Comparison of ENCODE assay signal across 35 cellular contexts in the genomic region with DNA sequence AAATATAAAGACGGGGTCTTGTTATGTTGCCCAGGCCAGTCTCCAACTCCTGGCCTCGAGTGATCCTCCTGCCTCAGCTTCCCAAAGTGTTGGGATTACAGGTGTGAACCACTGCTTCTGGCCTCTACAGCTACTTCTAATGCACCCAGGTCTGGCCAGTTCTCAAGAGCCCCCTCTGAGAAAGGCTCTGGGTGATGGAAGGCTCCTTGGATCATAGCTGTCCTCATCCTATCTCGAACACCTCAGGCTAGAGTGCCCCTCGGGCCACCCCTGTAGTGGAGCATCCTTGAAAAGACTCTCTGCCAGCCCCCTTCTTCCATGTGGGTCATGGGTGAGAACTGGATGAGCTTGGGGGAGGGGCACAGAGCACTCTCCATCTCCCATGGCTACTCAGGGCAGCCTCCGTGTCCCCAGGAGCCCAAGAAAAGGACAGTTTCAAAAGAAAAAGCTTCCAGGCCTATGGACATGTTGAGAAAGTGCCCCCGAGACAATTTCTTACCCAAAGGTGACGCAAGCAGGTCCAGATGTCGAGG. TPM values are rescaled to one million over a fixed set of nuclear protein-coding genes. Genes with fewer than 3 reads are reported as not detected.
"Had no signal": no experiment of that assay in that cellular context is flagged by ENCODE, and none has a peak within 500 bp of the region (broad histone marks: within the 10 kb centered on the region; RNA-seq: fewer than 3 reads in every experiment).

No MANE protein-coding gene starts in this region.

- H3K36me3 Mint-ChIP-seq: activated naive CD4-positive, alpha-beta T cell treated with anti-CD3 and anti-CD28 coated beads, Interleukin-2, amount 50 U/mL, for 24 hours; stimulated activated naive B cell treated with anti-CD40 and anti-IgM and Interleukin-4, amounts not matched to agents 10 μg/mL and 1 μg/mL and 100 μg/mL, for 72 hours had no signal

- ATAC-seq: activated naive CD8-positive, alpha-beta T cell treated with anti-CD3 and anti-CD28 coated beads, Interleukin-2, amount 50 U/mL, for 24 hours; stimulated activated naive B cell treated with anti-CD40 and anti-IgM and Interleukin-4, amounts not matched to agents 10 μg/mL and 1 μg/mL and 100 μg/mL, for 72 hours had no signal

- H3K27me3 ChIP-seq: breast epithelium, hepatocyte, ovary, sigmoid colon, uterus had no signal

- H3K9me3 ChIP-seq: breast epithelium, esophagus squamous epithelium, ovary, sigmoid colon, stomach, uterus had no signal

- H3K27ac ChIP-seq: breast epithelium, epithelial cell of prostate, esophagus squamous epithelium, hepatocyte, ovary, sigmoid colon, stomach, uterus, VCaP had no signal

- H3K27me3 Mint-ChIP-seq: activated naive CD4-positive, alpha-beta T cell treated with anti-CD3 and anti-CD28 coated beads, Interleukin-2, amount 50 U/mL, for 24 hours; central memory CD8-positive, alpha-beta T cell had no signal

- H3K4me3 Mint-ChIP-seq: activated naive CD4-positive, alpha-beta T cell treated with anti-CD3 and anti-CD28 coated beads, Interleukin-2, amount 50 U/mL, for 24 hours; activated naive CD8-positive, alpha-beta T cell treated with anti-CD3 and anti-CD28 coated beads, Interleukin-2, amount 50 U/mL, for 24 hours; central memory CD8-positive, alpha-beta T cell; stimulated activated naive B cell treated with anti-CD40 and anti-IgM and Interleukin-4, amounts not matched to agents 10 μg/mL and 1 μg/mL and 100 μg/mL, for 72 hours; T-helper 1 cell treated with Interleukin-12 subunit alpha and Interleukin-12 subunit beta and Interleukin-4 antibody, amounts not matched to agents 30 μg/mL and 1 μg/mL, for 36 hours had no signal

- H3K36me3 ChIP-seq: breast epithelium, esophagus squamous epithelium, ovary, sigmoid colon, stomach, uterus had no signal

- H3K4me1 ChIP-seq: breast epithelium, uterus had no signal

- H3K4me3 ChIP-seq: breast epithelium, esophagus squamous epithelium, hepatocyte, ovary, sigmoid colon, smooth muscle cell, stomach, uterus had no signal

- H3K27ac Mint-ChIP-seq: activated naive CD4-positive, alpha-beta T cell treated with anti-CD3 and anti-CD28 coated beads, Interleukin-2, amount 50 U/mL, for 24 hours; activated naive CD8-positive, alpha-beta T cell treated with anti-CD3 and anti-CD28 coated beads, Interleukin-2, amount 50 U/mL, for 24 hours; nephron; progenitor cell of endocrine pancreas; stimulated activated naive B cell treated with anti-CD40 and anti-IgM and Interleukin-4, amounts not matched to agents 10 μg/mL and 1 μg/mL and 100 μg/mL, for 72 hours; T-helper 1 cell treated with Interleukin-12 subunit alpha and Interleukin-12 subunit beta and Interleukin-4 antibody, amounts not matched to agents 30 μg/mL and 1 μg/mL, for 36 hours had no signal

- H3K4me1 Mint-ChIP-seq: activated naive CD8-positive, alpha-beta T cell treated with anti-CD3 and anti-CD28 coated beads, Interleukin-2, amount 50 U/mL, for 24 hours; central memory CD8-positive, alpha-beta T cell had no signal

- DNase-seq: activated CD4-positive, alpha-beta T cell treated with anti-CD3 and anti-CD28 coated beads for 4 hours; activated CD4-positive, alpha-beta T cell treated with anti-CD3 and anti-CD28 coated beads, Interleukin-2, amount 50 U/mL, for 48 hours; activated CD8-positive, alpha-beta memory T cell treated with anti-CD3 and anti-CD28 coated beads for 24 hours; activated gamma-delta T cell treated with Interleukin-2 at 50 U/mL for 16 hours; activated naive CD8-positive, alpha-beta T cell treated with anti-CD3 and anti-CD28 coated beads, Interleukin-2, amount 50 U/mL, for 24 hours; amygdala; dermis blood vessel endothelial cell; effector CD4-positive, alpha-beta T cell; esophagus squamous epithelium; foreskin melanocyte; islet precursor cell; ovary; retina; sigmoid colon; stimulated activated CD4-positive, alpha-beta T cell treated with anti-CD3 and anti-CD28 coated beads, Interleukin-1b, Interleukin-23, amount 100 ng/mL, for 48 hours; stimulated activated CD4-positive, alpha-beta T cell treated with anti-CD3 and anti-CD28 coated beads, Interleukin-4, amount 100 ng/mL, for 4 hours; stimulated activated CD8-positive, alpha-beta memory T cell treated with anti-CD3 and anti-CD28 coated beads, Interleukin-4, amount 100 ng/mL, for 48 hours; stimulated activated naive B cell treated with anti-CD40 and anti-IgM and Interleukin-4, amounts not matched to agents 10 μg/mL and 1 μg/mL and 100 μg/mL, for 72 hours; stomach; SW 1271; T-helper 9 cell; trophoblast cell; uterus had no signal

- H3K9me3 Mint-ChIP-seq: activated naive CD4-positive, alpha-beta T cell treated with anti-CD3 and anti-CD28 coated beads, Interleukin-2, amount 50 U/mL, for 24 hours; activated naive CD8-positive, alpha-beta T cell treated with anti-CD3 and anti-CD28 coated beads, Interleukin-2, amount 50 U/mL, for 24 hours; central memory CD8-positive, alpha-beta T cell; nephron; stimulated activated naive B cell treated with anti-CD40 and anti-IgM and Interleukin-4, amounts not matched to agents 10 μg/mL and 1 μg/mL and 100 μg/mL, for 72 hours; T-helper 1 cell treated with Interleukin-12 subunit alpha and Interleukin-12 subunit beta and Interleukin-4 antibody, amounts not matched to agents 30 μg/mL and 1 μg/mL, for 36 hours had no signal

RNA-seq across cellular contexts. Expression of gene MYLK2, which starts 0.7 kb away (rescaled TPM):
- total RNA-seq: breast epithelium, hepatocyte, mucosa of gallbladder had no signal

RNA-seq across cellular contexts. Expression of gene FOXS1, which starts 27.0 kb away (rescaled TPM):
- total RNA-seq: dermis blood vessel endothelial cell, progenitor cell of endocrine pancreas, sigmoid colon had no signal

RNA-seq across cellular contexts. Expression of gene TTLL9, which starts 52.0 kb away (rescaled TPM):
- total RNA-seq: dermis blood vessel endothelial cell, hepatocyte, left ventricle myocardium superior, smooth muscle cell had no signal
